ENCODE assay signal across 8 cellular contexts in genomic region chr17:48893646-48894508, GRCh38. TPM values are rescaled to one million over a fixed set of nuclear protein-coding genes. Genes with fewer than 3 reads are reported as not detected.
A peak's percentile ranks its signal among the peaks of the same experiment; 100 is the strongest.
DNase-seq lines count a peak whose midpoint lies in the region; ATAC-seq and TF ChIP-seq lines count a peak whose summit lies in the region.

No MANE protein-coding gene starts in this region.

- peak overlapping the region; percentile 79 to 97 for H3K9ac ChIP-seq in mucosa of rectum (ENCODE audit: low read depth in 1 of 2, low read length in 2 of 2)

- H3K27me3 Mint-ChIP-seq in MCF 10A (ENCODE audit: insufficient read depth, unreplicated experiment), result no peaks in the 10 kb centered on the region

- no peak for DNase-seq in left ventricle myocardium inferior
- DNase-seq in Right ventricle myocardium superior, result no peak
- DNase-seq in MCF 10A (ENCODE audit: unreplicated experiment), result no peak
- DNase-seq in NCI-H2081 treated with DMSO at 0.1 percent for 48 hours (lab: John Stamatoyannopoulos, UW), result no peak
- DNase-seq in OCI-M2 (lab: John Stamatoyannopoulos, UW; ENCODE audit: unreplicated experiment), result no peak
- no peak for DNase-seq in NCI-H1048 (lab: John Stamatoyannopoulos, UW)

- BruUV-seq in MCF 10A (replicated peaks; lab: Mats Ljungman, UMichigan), result no TSS peak

- H3K9me3 Mint-ChIP-seq in MCF 10A (ENCODE audit: unreplicated experiment), result no peaks in the 10 kb centered on the region

- H3K27ac Mint-ChIP-seq in MCF 10A (ENCODE audit: low read depth, unreplicated experiment), result peak overlapping the region; percentile 95

- no peak for TF ChIP-seq CTCF in left ventricle myocardium inferior (IDR thresholded peaks at IDR 0.05; ENCODE audit: borderline replicate concordance)
- no peak for TF ChIP-seq CTCF in MCF 10A (IDR thresholded peaks at IDR 0.05; ENCODE audit: unreplicated experiment)

- H3K9me3 ChIP-seq in left ventricle myocardium inferior (replicated peaks) (no peaks in the 10 kb centered on the region), mucosa of rectum (ENCODE audit: control insufficient read depth in 2 of 2, low read length in 2 of 2) (no peaks in the 10 kb centered on the region)

- H3K36me3 ChIP-seq in left ventricle myocardium inferior (peaks cover 43% of the 10 kb centered on the region), mucosa of rectum (ENCODE audit: control insufficient read depth in 2 of 2, insufficient read depth in 2 of 2, low read length in 2 of 2) (peaks cover 26 to 30% of the 10 kb centered on the region in 2 donors)

- H3K27me3 ChIP-seq in left ventricle myocardium inferior (ENCODE audit: low read depth) (no peaks in the 10 kb centered on the region), mucosa of rectum (ENCODE audit: control insufficient read depth in 2 of 2, insufficient read depth in 2 of 2, low read length in 2 of 2) (no peaks in the 10 kb centered on the region)

- H3K27ac ChIP-seq in left ventricle myocardium inferior (replicated peaks) (peak overlapping the region; percentile 95), mucosa of rectum (ENCODE audit: low read depth in 2 of 2, low read length in 2 of 2) (no peak overlapping the region)

- H3K4me3 ChIP-seq in left ventricle myocardium inferior (peak overlapping the region; percentile 93), mucosa of rectum (ENCODE audit: low read length in 2 of 2) (peak overlapping the region; percentile 87 to 88)

- intact Hi-C loops in left ventricle myocardium inferior (cut with micrococcal nuclease), result no loop called here
- intact Hi-C loops in Right ventricle myocardium superior (cut with DNase I), result no loop called here
- intact Hi-C loops in MCF 10A (cut with micrococcal nuclease), result loop anchor here (1.0 kb wide), 1 partner anchor 14 kb away; the partner anchor contains the start of gene UBE2Z

- no peak for ATAC-seq in Right ventricle myocardium superior (ENCODE audit: poor library complexity)
- no peak for ATAC-seq in GM18858 (IDR thresholded peaks at IDR 0.05; ENCODE audit: unreplicated experiment)

- no peaks in the 10 kb centered on the region for H3K4me1 Mint-ChIP-seq in MCF 10A (ENCODE audit: insufficient read depth, unreplicated experiment)

- H3K4me1 ChIP-seq in left ventricle myocardium inferior (peaks cover 41% of the 10 kb centered on the region), mucosa of rectum (ENCODE audit: control insufficient read depth in 2 of 2, insufficient read depth in 2 of 2, low read length in 2 of 2) (peaks cover 18 to 23% of the 10 kb centered on the region in 2 donors)

- CTCF ChIA-PET in MCF 10A (lab: Yijun Ruan, JAX), result interaction anchor here (0.7 to 2.4 kb wide), 9 partner anchors 9 to 1028 kb away, joined by 3 to 9 read pairs (median 4); partner anchors contain the start of gene UBE2Z

- peak overlapping the region; percentile 99 for H3K4me3 Mint-ChIP-seq in MCF 10A (ENCODE audit: unreplicated experiment)

- POLR2A ChIA-PET in MCF 10A (lab: Yijun Ruan, JAX), result interaction anchor here (0.7 to 5.5 kb wide), 18 partner anchors 9 to 1245 kb away, joined by 3 to 155 read pairs (median 8); partner anchors contain the start of genes SNF8 and UBE2Z

- H3K36me3 Mint-ChIP-seq in MCF 10A (ENCODE audit: insufficient read depth, unreplicated experiment), result peaks cover 37% of the 10 kb centered on the region

RNA-seq across cellular contexts. Expression of gene ATP5MC1, which starts 1.3 kb away (rescaled TPM):
- total RNA-seq in left ventricle myocardium inferior (466 TPM), Right ventricle myocardium superior (492 TPM), MCF 10A (2022) (149 and 150 TPM in 2 replicates)

RNA-seq across cellular contexts. Expression of gene UBE2Z, which starts 14.3 kb away (rescaled TPM):
- 39.4 TPM for total RNA-seq in left ventricle myocardium inferior
- 36.7 TPM for total RNA-seq in Right ventricle myocardium superior
- total RNA-seq in MCF 10A (2022), result 106 and 115 TPM in 2 replicates

RNA-seq across cellular contexts. Expression of gene SNF8, which starts 50.8 kb away (rescaled TPM):
- total RNA-seq in left ventricle myocardium inferior (111 TPM), Right ventricle myocardium superior (114 TPM), MCF 10A (2022) (156 and 184 TPM in 2 replicates)
